Comparison of ENCODE assay signal across 1 cellular context in genomic region chr4:68655764-68656444, GRCh38.
TF ChIP-seq lines count a peak whose summit lies in the region.

No MANE protein-coding gene starts in this region.

TF ChIP-seq in GM12878, 131 proteins besides CTCF, POLR2A, EP300 and RAD21 (continued from another document):
- TF ChIP-seq, protein P1, sequence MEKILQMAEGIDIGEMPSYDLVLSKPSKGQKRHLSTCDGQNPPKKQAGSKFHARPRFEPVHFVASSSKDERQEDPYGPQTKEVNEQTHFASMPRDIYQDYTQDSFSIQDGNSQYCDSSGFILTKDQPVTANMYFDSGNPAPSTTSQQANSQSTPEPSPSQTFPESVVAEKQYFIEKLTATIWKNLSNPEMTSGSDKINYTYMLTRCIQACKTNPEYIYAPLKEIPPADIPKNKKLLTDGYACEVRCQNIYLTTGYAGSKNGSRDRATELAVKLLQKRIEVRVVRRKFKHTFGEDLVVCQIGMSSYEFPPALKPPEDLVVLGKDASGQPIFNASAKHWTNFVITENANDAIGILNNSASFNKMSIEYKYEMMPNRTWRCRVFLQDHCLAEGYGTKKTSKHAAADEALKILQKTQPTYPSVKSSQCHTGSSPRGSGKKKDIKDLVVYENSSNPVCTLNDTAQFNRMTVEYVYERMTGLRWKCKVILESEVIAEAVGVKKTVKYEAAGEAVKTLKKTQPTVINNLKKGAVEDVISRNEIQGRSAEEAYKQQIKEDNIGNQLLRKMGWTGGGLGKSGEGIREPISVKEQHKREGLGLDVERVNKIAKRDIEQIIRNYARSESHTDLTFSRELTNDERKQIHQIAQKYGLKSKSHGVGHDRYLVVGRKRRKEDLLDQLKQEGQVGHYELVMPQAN (conservative IDR thresholded peaks at IDR 0.05), result no peak
- TF ChIP-seq NBN (IDR thresholded peaks at IDR 0.05), result no peak
- no peak for TF ChIP-seq BRCA1 (IDR thresholded peaks at IDR 0.05; ENCODE audit: low read depth, low read length)
- TF ChIP-seq ATF2 (IDR thresholded peaks at IDR 0.05; ENCODE audit: low read length), result no peak
- TF ChIP-seq ZBED1 (IDR thresholded peaks at IDR 0.05; ENCODE audit: borderline replicate concordance), result no peak
- no peak for TF ChIP-seq SPI1 (IDR thresholded peaks at IDR 0.05; ENCODE audit: borderline replicate concordance, insufficient read depth, low read depth, low read length)
- TF ChIP-seq, protein P2, sequence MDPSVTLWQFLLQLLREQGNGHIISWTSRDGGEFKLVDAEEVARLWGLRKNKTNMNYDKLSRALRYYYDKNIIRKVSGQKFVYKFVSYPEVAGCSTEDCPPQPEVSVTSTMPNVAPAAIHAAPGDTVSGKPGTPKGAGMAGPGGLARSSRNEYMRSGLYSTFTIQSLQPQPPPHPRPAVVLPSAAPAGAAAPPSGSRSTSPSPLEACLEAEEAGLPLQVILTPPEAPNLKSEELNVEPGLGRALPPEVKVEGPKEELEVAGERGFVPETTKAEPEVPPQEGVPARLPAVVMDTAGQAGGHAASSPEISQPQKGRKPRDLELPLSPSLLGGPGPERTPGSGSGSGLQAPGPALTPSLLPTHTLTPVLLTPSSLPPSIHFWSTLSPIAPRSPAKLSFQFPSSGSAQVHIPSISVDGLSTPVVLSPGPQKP (IDR thresholded peaks at IDR 0.05; ENCODE audit: low read depth, low read length), result no peak
- TF ChIP-seq, protein P3, sequence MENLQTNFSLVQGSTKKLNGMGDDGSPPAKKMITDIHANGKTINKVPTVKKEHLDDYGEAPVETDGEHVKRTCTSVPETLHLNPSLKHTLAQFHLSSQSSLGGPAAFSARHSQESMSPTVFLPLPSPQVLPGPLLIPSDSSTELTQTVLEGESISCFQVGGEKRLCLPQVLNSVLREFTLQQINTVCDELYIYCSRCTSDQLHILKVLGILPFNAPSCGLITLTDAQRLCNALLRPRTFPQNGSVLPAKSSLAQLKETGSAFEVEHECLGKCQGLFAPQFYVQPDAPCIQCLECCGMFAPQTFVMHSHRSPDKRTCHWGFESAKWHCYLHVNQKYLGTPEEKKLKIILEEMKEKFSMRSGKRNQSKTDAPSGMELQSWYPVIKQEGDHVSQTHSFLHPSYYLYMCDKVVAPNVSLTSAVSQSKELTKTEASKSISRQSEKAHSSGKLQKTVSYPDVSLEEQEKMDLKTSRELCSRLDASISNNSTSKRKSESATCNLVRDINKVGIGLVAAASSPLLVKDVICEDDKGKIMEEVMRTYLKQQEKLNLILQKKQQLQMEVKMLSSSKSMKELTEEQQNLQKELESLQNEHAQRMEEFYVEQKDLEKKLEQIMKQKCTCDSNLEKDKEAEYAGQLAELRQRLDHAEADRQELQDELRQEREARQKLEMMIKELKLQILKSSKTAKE (IDR thresholded peaks at IDR 0.05; ENCODE audit: low read depth, poor library complexity, severe bottlenecking), result no peak
- TF ChIP-seq ZNF207 (IDR thresholded peaks at IDR 0.05; ENCODE audit: borderline replicate concordance), result no peak
- TF ChIP-seq DPF2 (IDR thresholded peaks at IDR 0.05), result no peak
- TF ChIP-seq KAT2A (conservative IDR thresholded peaks at IDR 0.05; ENCODE audit: control insufficient read depth, low read depth, low read length), result no peak
- TF ChIP-seq TARDBP (IDR thresholded peaks at IDR 0.05; ENCODE audit: borderline replicate concordance), result no peak
